ENCODE assay signal across 10 cellular contexts in the genomic region with DNA sequence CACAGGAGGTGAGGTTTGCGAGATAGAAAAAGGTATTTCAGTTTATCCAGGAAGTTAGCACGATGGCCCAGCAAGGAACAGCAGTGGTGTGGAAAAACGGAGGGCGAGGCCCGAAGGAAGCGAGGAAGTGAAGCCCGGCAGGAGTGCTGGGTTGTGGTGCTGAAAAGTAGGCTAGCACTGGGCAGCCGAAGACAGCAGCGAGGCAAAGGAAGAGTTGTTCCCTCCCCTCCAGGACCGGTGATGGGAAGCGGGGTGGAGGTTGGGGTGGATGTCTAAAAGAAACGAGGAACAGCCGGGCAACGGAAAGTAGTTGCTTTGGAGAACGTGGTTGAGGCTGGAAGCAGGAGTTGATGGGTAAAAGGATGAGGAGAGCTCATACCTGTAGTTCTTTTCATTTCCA. TPM values are rescaled to one million over a fixed set of nuclear protein-coding genes. Genes with fewer than 3 reads are reported as not detected.
DNase-seq lines count a peak whose midpoint lies in the region; ATAC-seq and TF ChIP-seq lines count a peak whose summit lies in the region.
"Had no signal": no experiment of that assay in that cellular context is flagged by ENCODE, and none has a peak within 500 bp of the region (broad histone marks: within the 10 kb centered on the region; RNA-seq: fewer than 3 reads in every experiment).

No MANE protein-coding gene starts in this region.

- POLR2A ChIA-PET in activated CD4-positive, alpha-beta T cell treated with anti-CD3 and anti-CD28 coated beads, Interleukin-2, amount 10 ng/mL, durations not matched to agents 7 days and 5 days (lab: Charles Lee), result no interaction called here

- H3K27ac Mint-ChIP-seq in activated CD4-positive, alpha-beta T cell treated with anti-CD3 and anti-CD28 coated beads, Interleukin-2, amount 10 ng/mL, durations not matched to agents 7 days and 5 days, result no peak overlapping the region
- no peak overlapping the region for H3K27ac Mint-ChIP-seq in memory B cell

- no peak for ATAC-seq in memory B cell (ENCODE audit: low read depth)

- H3K4me3 Mint-ChIP-seq in activated CD4-positive, alpha-beta T cell treated with anti-CD3 and anti-CD28 coated beads, Interleukin-2, amount 10 ng/mL, durations not matched to agents 7 days and 5 days, result peak overlapping the region; percentile 23
- H3K4me3 Mint-ChIP-seq in memory B cell, result peak overlapping the region; percentile 82

- no peak for TF ChIP-seq POLR2A in suprapubic skin (IDR thresholded peaks at IDR 0.05)

- DNase-seq in activated CD4-positive, alpha-beta T cell treated with anti-CD3 and anti-CD28 coated beads, Interleukin-2, amount 10 ng/mL, durations not matched to agents 7 days and 5 days, result no peak
- no peak for DNase-seq in activated CD4-positive, alpha-beta T cell treated with anti-CD3 and anti-CD28 coated beads for 48 hours
- DNase-seq in ascending aorta (ENCODE audit: low spot score in 2 of 2) (no peak), memory B cell (ENCODE audit: low spot score in 2 of 2) (no peak), suprapubic skin (ENCODE audit: low spot score in 2 of 2) (no peak), NCI-H345 (lab: John Stamatoyannopoulos, UW) (no peak), SHP77 (lab: John Stamatoyannopoulos, UW) (no peak)
- no peak for DNase-seq in stimulated activated CD4-positive, alpha-beta T cell treated with anti-CD3 and anti-CD28 coated beads, Interleukin-2, amount 100 ng/mL, for 48 hours
- DNase-seq: NCI-H510A treated with DMSO at 0.1 percent for 48 hours, SHP77 treated with DMSO at 0.1 percent for 48 hours had no signal

- peaks cover 52% of the 10 kb centered on the region for H3K27me3 Mint-ChIP-seq in activated CD4-positive, alpha-beta T cell treated with anti-CD3 and anti-CD28 coated beads, Interleukin-2, amount 10 ng/mL, durations not matched to agents 7 days and 5 days
- H3K27me3 Mint-ChIP-seq in memory B cell, result peaks cover 26% of the 10 kb centered on the region

- H3K4me3 ChIP-seq in ascending aorta (peak overlapping the region; percentile 72 to 91), suprapubic skin (peak overlapping the region; percentile 62)

- H3K4me1 ChIP-seq in ascending aorta (peaks cover 6 to 26% of the 10 kb centered on the region in 2 donors), suprapubic skin (peaks cover 19% of the 10 kb centered on the region)

- TF ChIP-seq CTCF in ascending aorta (IDR thresholded peaks at IDR 0.05), result no peak
- no peak for TF ChIP-seq CTCF in suprapubic skin (IDR thresholded peaks at IDR 0.05)

- H3K36me3 Mint-ChIP-seq in activated CD4-positive, alpha-beta T cell treated with anti-CD3 and anti-CD28 coated beads, Interleukin-2, amount 10 ng/mL, durations not matched to agents 7 days and 5 days (ENCODE audit: low read depth), result peaks cover 2% of the 10 kb centered on the region
- no peaks in the 10 kb centered on the region for H3K36me3 Mint-ChIP-seq in memory B cell

- TF ChIP-seq EP300 in suprapubic skin (IDR thresholded peaks at IDR 0.05), result no peak

- 67% methylated on average over 15 of the region's 15 CpGs for WGBS in suprapubic skin

- H3K4me1 Mint-ChIP-seq in activated CD4-positive, alpha-beta T cell treated with anti-CD3 and anti-CD28 coated beads, Interleukin-2, amount 10 ng/mL, durations not matched to agents 7 days and 5 days, result peaks cover 13% of the 10 kb centered on the region
- peaks cover 9% of the 10 kb centered on the region for H3K4me1 Mint-ChIP-seq in memory B cell

- no peaks in the 10 kb centered on the region for H3K27me3 ChIP-seq in ascending aorta
- peaks cover 40% of the 10 kb centered on the region for H3K27me3 ChIP-seq in suprapubic skin

- H3K27ac ChIP-seq in ascending aorta, result peak overlapping the region; percentile 95 to 96
- H3K27ac ChIP-seq in suprapubic skin, result peak overlapping the region; percentile 83

- CTCF ChIA-PET in activated CD4-positive, alpha-beta T cell treated with anti-CD3 and anti-CD28 coated beads, Interleukin-2, amount 10 ng/mL, durations not matched to agents 7 days and 5 days (lab: Charles Lee), result no interaction called here

- intact Hi-C loops in ascending aorta (cut with DNase I), result loop anchor here (10.0 kb wide), 1 partner anchor 1052 kb away; no protein-coding TSS in a partner anchor

- H3K36me3 ChIP-seq in ascending aorta (no peaks in the 10 kb centered on the region), suprapubic skin (no peaks in the 10 kb centered on the region)

- H3K9me3 ChIP-seq in ascending aorta (no peaks in the 10 kb centered on the region), suprapubic skin (no peaks in the 10 kb centered on the region)

- no peaks in the 10 kb centered on the region for H3K9me3 Mint-ChIP-seq in activated CD4-positive, alpha-beta T cell treated with anti-CD3 and anti-CD28 coated beads, Interleukin-2, amount 10 ng/mL, durations not matched to agents 7 days and 5 days
- H3K9me3 Mint-ChIP-seq in memory B cell, result no peaks in the 10 kb centered on the region

RNA-seq across cellular contexts. Expression of a gene that starts 1.4 kb away (rescaled TPM):
- total RNA-seq in activated CD4-positive, alpha-beta T cell treated with anti-CD3 and anti-CD28 coated beads, Interleukin-2, amount 10 ng/mL, durations not matched to agents 7 days and 5 days, result not detected
- total RNA-seq in ascending aorta (2.0 TPM), suprapubic skin (1 to 10 TPM in 1 of 4 donors, under 1 TPM in 1, not detected in 2; 0.45 to 1.7 TPM)

RNA-seq across cellular contexts. Expression of a gene that starts 58.6 kb away (rescaled TPM):
- not detected for total RNA-seq in activated CD4-positive, alpha-beta T cell treated with anti-CD3 and anti-CD28 coated beads, Interleukin-2, amount 10 ng/mL, durations not matched to agents 7 days and 5 days
- total RNA-seq in ascending aorta (0.32 TPM), suprapubic skin (1 to 10 TPM in 1 of 4 donors, under 1 TPM in 1, not detected in 2; 0.81 to 1.1 TPM)
